ENCODE assay signal across 9 cellular contexts in genomic region chr3:58874248-58874741, GRCh38.
DNase-seq lines count a peak whose midpoint lies in the region; ATAC-seq and TF ChIP-seq lines count a peak whose summit lies in the region.
"Had no signal": no experiment of that assay in that cellular context is flagged by ENCODE, and none has a peak within 500 bp of the region (broad histone marks: within the 10 kb centered on the region; RNA-seq: fewer than 3 reads in every experiment).

No MANE protein-coding gene starts in this region.

- no peaks in the 10 kb centered on the region for H3K27me3 ChIP-seq in A673 (replicated peaks; ENCODE audit: insufficient read depth, low read depth, low read length, poor library complexity)
- H3K27me3 ChIP-seq in SJSA1 (replicated peaks): no peaks in the 10 kb centered on the region

- ATAC-seq in GM18909 (IDR thresholded peaks at IDR 0.05; ENCODE audit: poor library complexity, unreplicated experiment) (peak; percentile 71), HG02981 (IDR thresholded peaks at IDR 0.05; ENCODE audit: unreplicated experiment) (peak; percentile 60)

- peaks cover 5% of the 10 kb centered on the region for H3K27me3 Mint-ChIP-seq in nephron progenitor cell (ENCODE audit: low read depth, poor library complexity)

- TF ChIP-seq CTCF in A673 (conservative IDR thresholded peaks at IDR 0.05; ENCODE audit: low read depth, low read length) (no peak), nephron progenitor cell (IDR thresholded peaks at IDR 0.05) (no peak)

- H3K36me3 ChIP-seq in A673 (ENCODE audit: insufficient read depth, low read length, poor library complexity, severe bottlenecking) (no peaks in the 10 kb centered on the region), SJSA1 (no peaks in the 10 kb centered on the region)

- CTCF ChIA-PET in A673 (lab: Charles Lee): no interaction called here

- H3K9me3 Mint-ChIP-seq in nephron progenitor cell: no peaks in the 10 kb centered on the region

- H3K27ac Mint-ChIP-seq in nephron progenitor cell: no peak overlapping the region

- no TSS peak for BruUV-seq in A673 (replicated peaks; lab: Mats Ljungman, UMichigan)

- H3K4me3 ChIP-seq in A673 (ENCODE audit: low read depth, low read length, poor library complexity, severe bottlenecking) (no peak overlapping the region), SJSA1 (no peak overlapping the region)

- POLR2A ChIA-PET in A673 (lab: Charles Lee; ENCODE audit: low non-redundant PET): no interaction called here

- H3K4me3 Mint-ChIP-seq in nephron progenitor cell: no peak overlapping the region

- H3K27ac ChIP-seq in A673 (ENCODE audit: low read depth, low read length, poor library complexity, severe bottlenecking): no peak overlapping the region
- peak overlapping the region; percentile 51 for H3K27ac ChIP-seq in SJSA1

- H3K4me1 Mint-ChIP-seq in nephron progenitor cell: no peaks in the 10 kb centered on the region

- H3K4me1 ChIP-seq in A673 (ENCODE audit: insufficient read depth, low read length, poor library complexity, severe bottlenecking) (no peaks in the 10 kb centered on the region), SJSA1 (replicated peaks) (peaks cover 19% of the 10 kb centered on the region)

- no peaks in the 10 kb centered on the region for H3K36me3 Mint-ChIP-seq in nephron progenitor cell (ENCODE audit: low read depth)

- H3K9me3 ChIP-seq in A673 (ENCODE audit: low read depth, low read length, poor library complexity, severe bottlenecking) (no peaks in the 10 kb centered on the region), SJSA1 (replicated peaks) (no peaks in the 10 kb centered on the region)

- DNase-seq in A673 (ENCODE audit: low spot score): peak; percentile 0
- DNase-seq in SJSA1 (ENCODE audit: low read depth in 1 of 2, low spot score in 2 of 2): peak in 1 of 2 experiments; percentile 37
- no peak for DNase-seq in nephron progenitor cell
- DNase-seq in inferior parietal cortex (ENCODE audit: extremely low spot score): no peak
- no peak for DNase-seq in C1 segment of cervical spinal cord (lab: John Stamatoyannopoulos, UW)
- no peak for DNase-seq in globus pallidus (ENCODE audit: low spot score)
- DNase-seq: NCI-H146 had no signal

- intact Hi-C loops in A673 (cut with micrococcal nuclease; ENCODE audit: unreplicated experiment): no loop called here
